ENCODE assay signal across 26 cellular contexts in genomic region chr1:56034222-56034621, GRCh38.
DNase-seq lines count a peak whose midpoint lies in the region; ATAC-seq and TF ChIP-seq lines count a peak whose summit lies in the region.
"Had no signal": no experiment of that assay in that cellular context is flagged by ENCODE, and none has a peak within 500 bp of the region (broad histone marks: within the 10 kb centered on the region; RNA-seq: fewer than 3 reads in every experiment).

No MANE protein-coding gene starts in this region.

- H3K36me3 ChIP-seq in GM23248 (ENCODE audit: low read depth) (no peaks in the 10 kb centered on the region), thyroid gland (no peaks in the 10 kb centered on the region)
- H3K36me3 ChIP-seq: colonic mucosa, upper lobe of right lung had no signal

- no peaks in the 10 kb centered on the region for H3K36me3 Mint-ChIP-seq in activated CD8-positive, alpha-beta T cell treated with anti-CD3 and anti-CD28 coated beads for 36 hours (ENCODE audit: low read depth)
- H3K36me3 Mint-ChIP-seq: CD8-positive, alpha-beta T cell; mesothelial cell of epicardium; T-cell had no signal

- H3K9me2 ChIP-seq in GM23248 (ENCODE audit: insufficient read depth): 0 out of 2 replicates have a peak, but pooled peaks cover 4% of the 10 kb centered on the region

- no peaks in the 10 kb centered on the region for H4K20me1 ChIP-seq in GM23248 (ENCODE audit: insufficient read depth)

- H3K27me3 ChIP-seq in AG04450 (ENCODE audit: control insufficient read depth, insufficient read depth, low read length): no peaks in the 10 kb centered on the region
- H3K27me3 ChIP-seq in GM23248 (replicated peaks; ENCODE audit: insufficient read depth): no peaks in the 10 kb centered on the region
- H3K27me3 ChIP-seq in foreskin keratinocyte: no peaks in the 10 kb centered on the region
- no peaks in the 10 kb centered on the region for H3K27me3 ChIP-seq in thyroid gland
- H3K27me3 ChIP-seq: body of pancreas, colonic mucosa, upper lobe of right lung had no signal

- no peaks in the 10 kb centered on the region for H3K79me2 ChIP-seq in GM23248 (ENCODE audit: insufficient read depth)

- H3K27me3 Mint-ChIP-seq in activated CD8-positive, alpha-beta T cell treated with anti-CD3 and anti-CD28 coated beads for 36 hours: peaks cover 2% of the 10 kb centered on the region

- DNase-seq in AG04450 (ENCODE audit: low read depth, low spot score) (peak; percentile 15), GM23248 (peak; percentile 82), astrocyte of the hippocampus (ENCODE audit: low read depth, low spot score) (peak; percentile 19), foreskin keratinocyte (no peak), thyroid gland (no peak)
- no peak for DNase-seq in activated CD4-positive, alpha-beta T cell treated with anti-CD3 and anti-CD28 coated beads for 4 hours
- no peak for DNase-seq in activated CD8-positive, alpha-beta T cell treated with anti-CD3 and anti-CD28 coated beads for 36 hours
- DNase-seq: activated CD4-positive, alpha-beta T cell treated with anti-CD3 and anti-CD28 coated beads, Interleukin-2, amount 50 U/mL, for 4 hours; activated naive CD4-positive, alpha-beta T cell treated with Interleukin-2 at 50 U/mL for 16 hours; activated T-cell treated with anti-CD3 and anti-CD28 coated beads for 4 hours; body of pancreas; CD8-positive, alpha-beta T cell; colonic mucosa; DMS79; Kasumi-1; left colon; NCI-H526 treated with DMSO at 0.1 percent for 48 hours; psoas muscle; small intestine; stimulated activated CD4-positive, alpha-beta T cell treated with anti-CD3 and anti-CD28 coated beads, Interleukin-4, amount 100 ng/mL, for 1 hour; T-cell; upper lobe of right lung had no signal

- H3K4me3 ChIP-seq in AG04450 (ENCODE audit: low read depth, low read length) (no peak overlapping the region), GM23248 (no peak overlapping the region), thyroid gland (replicated peaks in 1 of 3) (no peak overlapping the region)
- H3K4me3 ChIP-seq: A549, body of pancreas, colonic mucosa, psoas muscle, upper lobe of right lung had no signal

- peak overlapping the region; percentile 32 for H3K4me2 ChIP-seq in GM23248 (ENCODE audit: unreplicated experiment)
- H3K4me2 ChIP-seq: A549 had no signal

- CTCF ChIA-PET in AG04450 (lab: Charles Lee): no interaction called here
- CTCF ChIA-PET in activated CD8-positive, alpha-beta T cell treated with anti-CD3 and anti-CD28 coated beads for 36 hours (lab: Charles Lee): no interaction called here

- no peak for TF ChIP-seq POLR2A in thyroid gland (IDR thresholded peaks at IDR 0.05)

- in situ Hi-C loops in GM23248 (cut with MboI): no loop called here

- H3K27ac ChIP-seq in AG04450 (ENCODE audit: low read depth, low read length) (no peak overlapping the region), GM23248 (no peak overlapping the region), foreskin keratinocyte (no peak overlapping the region), thyroid gland (no peak overlapping the region)
- H3K27ac ChIP-seq: A549, body of pancreas, colonic mucosa, psoas muscle, upper lobe of right lung had no signal

- peaks cover 2% of the 10 kb centered on the region for H3K9me3 Mint-ChIP-seq in activated CD8-positive, alpha-beta T cell treated with anti-CD3 and anti-CD28 coated beads for 36 hours

- H3K27ac Mint-ChIP-seq in activated CD8-positive, alpha-beta T cell treated with anti-CD3 and anti-CD28 coated beads for 36 hours: no peak overlapping the region
- H3K27ac Mint-ChIP-seq: CD8-positive, alpha-beta T cell; mesothelial cell of epicardium; T-cell had no signal

- intact Hi-C loops in thyroid gland (cut with DNase I): no loop called here
- intact Hi-C loops in activated CD8-positive, alpha-beta T cell treated with anti-CD3 and anti-CD28 coated beads for 36 hours (cut with micrococcal nuclease): no loop called here

- no peaks in the 10 kb centered on the region for H3K9me3 ChIP-seq in AG04450 (ENCODE audit: control insufficient read depth, insufficient read depth, low read length)
- H3K9me3 ChIP-seq in GM23248 (ENCODE audit: low read depth): no peaks in the 10 kb centered on the region
- no peaks in the 10 kb centered on the region for H3K9me3 ChIP-seq in thyroid gland
- H3K9me3 ChIP-seq: A549, body of pancreas, colonic mucosa, psoas muscle, upper lobe of right lung had no signal

- H3K9ac ChIP-seq in GM23248: no peak overlapping the region

- H3K4me1 Mint-ChIP-seq in activated CD8-positive, alpha-beta T cell treated with anti-CD3 and anti-CD28 coated beads for 36 hours (ENCODE audit: low read depth): no peaks in the 10 kb centered on the region
- H3K4me1 Mint-ChIP-seq: T-cell had no signal

- POLR2A ChIA-PET in AG04450 (lab: Yijun Ruan, JAX): no interaction called here
- POLR2A ChIA-PET in activated CD8-positive, alpha-beta T cell treated with anti-CD3 and anti-CD28 coated beads for 36 hours (lab: Charles Lee): no interaction called here

- ATAC-seq in foreskin keratinocyte (peak; percentile 35), GM18873 (IDR thresholded peaks at IDR 0.05; ENCODE audit: low FRiP score, unreplicated experiment) (no peak)
- no peak for ATAC-seq in activated CD8-positive, alpha-beta T cell treated with anti-CD3 and anti-CD28 coated beads for 36 hours
- ATAC-seq: A549; body of pancreas; CD8-positive, alpha-beta T cell; left colon; psoas muscle; T-cell; upper lobe of right lung had no signal

- peaks cover 25% of the 10 kb centered on the region for H3K4me1 ChIP-seq in GM23248 (ENCODE audit: insufficient read depth)
- no peaks in the 10 kb centered on the region for H3K4me1 ChIP-seq in foreskin keratinocyte
- peaks cover 43 to 44% of the 10 kb centered on the region in 2 donors for H3K4me1 ChIP-seq in thyroid gland
- H3K4me1 ChIP-seq: body of pancreas, colonic mucosa had no signal

- no peak overlapping the region for H3K4me3 Mint-ChIP-seq in activated CD8-positive, alpha-beta T cell treated with anti-CD3 and anti-CD28 coated beads for 36 hours
- H3K4me3 Mint-ChIP-seq: CD8-positive, alpha-beta T cell; mesothelial cell of epicardium; neural crest cell; T-cell had no signal

- H3F3A ChIP-seq in GM23248 (ENCODE audit: insufficient read depth): peaks cover 5% of the 10 kb centered on the region; the same call in 1 of the 2 replicates

- H2AFZ ChIP-seq in GM23248: no peak overlapping the region

- no peak for TF ChIP-seq CTCF in AG04450 (IDR thresholded peaks at IDR 0.05; ENCODE audit: low read depth, low read length)
- TF ChIP-seq CTCF in foreskin keratinocyte (conservative IDR thresholded peaks at IDR 0.05): no peak
- no peak for TF ChIP-seq CTCF in thyroid gland (IDR thresholded peaks at IDR 0.05)
- no peak for TF ChIP-seq CTCF in activated CD8-positive, alpha-beta T cell treated with anti-CD3 and anti-CD28 coated beads for 36 hours (IDR thresholded peaks at IDR 0.05)

Comparison
In these comparisons a context has a peak if more than half of its experiments do, and no peak if none do; other contexts are left out.
1. DNase-seq: peak in AG04450 (single experiment), GM23248 (single experiment) and astrocyte of the hippocampus (single experiment); none in foreskin keratinocyte (0 of 2), thyroid gland (0 of 2), activated CD4-positive, alpha-beta T cell treated with anti-CD3 and anti-CD28 coated beads for 4 hours (0 of 2) and activated CD8-positive, alpha-beta T cell treated with anti-CD3 and anti-CD28 coated beads for 36 hours (single experiment).